ENCODE assay signal across 15 cellular contexts in the genomic region with DNA sequence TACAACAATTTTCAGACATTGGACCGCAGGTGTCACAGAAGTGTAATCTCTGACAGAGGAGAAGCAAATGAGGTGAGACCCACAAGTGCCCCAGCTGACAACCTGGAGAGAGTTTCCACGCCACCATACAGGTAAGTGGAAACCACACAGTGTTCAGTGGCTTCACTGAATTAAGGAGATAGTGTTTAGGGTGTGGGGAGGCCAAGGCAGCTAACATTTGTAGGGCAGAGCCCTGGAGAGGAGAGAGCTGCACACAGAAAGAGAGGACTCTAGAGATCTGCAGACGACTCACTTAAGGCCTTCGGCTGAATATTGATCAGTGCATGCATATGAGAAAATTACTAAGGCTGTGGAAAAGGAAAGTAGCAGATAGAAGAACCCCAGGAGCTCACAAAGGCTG.
"Had no signal": no experiment of that assay in that cellular context is flagged by ENCODE, and none has a peak within 500 bp of the region (broad histone marks: within the 10 kb centered on the region; RNA-seq: fewer than 3 reads in every experiment).

No MANE protein-coding gene starts in this region.

- H3K27me3 Mint-ChIP-seq: activated naive CD8-positive, alpha-beta T cell treated with anti-CD3 and anti-CD28 coated beads for 36 hours had no signal

- H3K27ac Mint-ChIP-seq: activated naive CD8-positive, alpha-beta T cell treated with anti-CD3 and anti-CD28 coated beads for 36 hours; natural killer cell; WTC11 had no signal

- H3K4me3 Mint-ChIP-seq: activated naive CD8-positive, alpha-beta T cell treated with anti-CD3 and anti-CD28 coated beads for 36 hours; natural killer cell; WTC11 had no signal

- H3K36me3 Mint-ChIP-seq: activated naive CD8-positive, alpha-beta T cell treated with anti-CD3 and anti-CD28 coated beads for 36 hours had no signal

- DNase-seq: activated CD4-positive, alpha-beta T cell treated with anti-CD3 and anti-CD28 coated beads for 48 hours; activated gamma-delta T cell treated with Interleukin-2 at 50 U/mL for 16 hours; activated naive CD8-positive, alpha-beta T cell treated with anti-CD3 and anti-CD28 coated beads for 36 hours; anterior cingulate cortex; cerebellar nuclear complex; dermis blood vessel endothelial cell; erythroblast; mesenchymal stem cell; natural killer cell; SJCRH30; stimulated activated CD4-positive, alpha-beta T cell treated with anti-CD3 and anti-CD28 coated beads, Interleukin-4, amount 100 ng/mL, for 4 hours; stimulated activated naive CD8-positive, alpha-beta T cell treated with anti-CD3 and anti-CD28 coated beads, Interleukin-15, Interleukin-2, amounts not matched to agents 100 U/mL and 50 U/mL, for 24 hours; T-helper 2 cell; trophoblast cell had no signal
